20 cellular contexts compared by ENCODE assay signal in genomic region chr11:10744206-10744605, GRCh38. TPM values are rescaled to one million over a fixed set of nuclear protein-coding genes. Genes with fewer than 3 reads are reported as not detected.
DNase-seq lines count a peak whose midpoint lies in the region; ATAC-seq and TF ChIP-seq lines count a peak whose summit lies in the region.
"Had no signal": no experiment of that assay in that cellular context is flagged by ENCODE, and none has a peak within 500 bp of the region (broad histone marks: within the 10 kb centered on the region; RNA-seq: fewer than 3 reads in every experiment).

No MANE protein-coding gene starts in this region.

- DNase-seq in activated CD8-positive, alpha-beta memory T cell treated with anti-CD3 and anti-CD28 coated beads, Interleukin-2, amount 10 ng/mL, durations not matched to agents 7 days and 5 days: no peak
- no peak for DNase-seq in activated CD8-positive, alpha-beta memory T cell treated with anti-CD3 and anti-CD28 coated beads, Interleukin-2, amount 50 U/mL, for 48 hours
- no peak for DNase-seq in T-cell
- DNase-seq in effector memory CD4-positive, alpha-beta T cell: no peak
- DNase-seq in stimulated activated naive CD8-positive, alpha-beta T cell treated with anti-CD3 and anti-CD28 coated beads, Interleukin-15, amount 100 ng/mL, for 72 hours: no peak
- DNase-seq in WERI-Rb-1: no peak
- DNase-seq: activated CD4-positive, CD25-positive, alpha-beta regulatory T cell; endodermal cell; H9; kidney; lower lobe of right lung; NCI-H2171; NCI-H524; stimulated activated naive CD4-positive, alpha-beta T cell treated with Interleukin-2 at 50 U/mL for 16 hours; trophoblast cell had no signal

- H3K27ac Mint-ChIP-seq in activated CD8-positive, alpha-beta memory T cell treated with anti-CD3 and anti-CD28 coated beads, Interleukin-2, amount 10 ng/mL, durations not matched to agents 7 days and 5 days: peak overlapping the region; percentile 79
- H3K27ac Mint-ChIP-seq in T-cell: peak overlapping the region; percentile 79 to 85
- no peak overlapping the region for H3K27ac Mint-ChIP-seq in stimulated activated naive CD8-positive, alpha-beta T cell treated with anti-CD3 and anti-CD28 coated beads, Interleukin-15, amount 100 ng/mL, for 72 hours
- H3K27ac Mint-ChIP-seq: brain, endodermal cell, H9 had no signal

- no peaks in the 10 kb centered on the region for H3K9me3 ChIP-seq in effector memory CD4-positive, alpha-beta T cell (ENCODE audit: control insufficient read depth, low read length)
- no peaks in the 10 kb centered on the region for H3K9me3 ChIP-seq in WERI-Rb-1 (ENCODE audit: severe bottlenecking)
- H3K9me3 ChIP-seq: A549, lower lobe of right lung had no signal

- TF ChIP-seq CTCF in WERI-Rb-1 (IDR thresholded peaks at IDR 0.05; ENCODE audit: low read depth, low read length): no peak

- peaks cover 21% of the 10 kb centered on the region for H3K4me1 ChIP-seq in effector memory CD4-positive, alpha-beta T cell (ENCODE audit: control insufficient read depth, insufficient read depth, low read length, poor library complexity, severe bottlenecking)
- H3K4me1 ChIP-seq: A549, lower lobe of right lung had no signal

- no peaks in the 10 kb centered on the region for H3K36me3 Mint-ChIP-seq in activated CD8-positive, alpha-beta memory T cell treated with anti-CD3 and anti-CD28 coated beads, Interleukin-2, amount 10 ng/mL, durations not matched to agents 7 days and 5 days
- no peaks in the 10 kb centered on the region for H3K36me3 Mint-ChIP-seq in T-cell
- H3K36me3 Mint-ChIP-seq: brain had no signal

- CTCF ChIA-PET in activated CD8-positive, alpha-beta memory T cell treated with anti-CD3 and anti-CD28 coated beads, Interleukin-2, amount 10 ng/mL, durations not matched to agents 7 days and 5 days (lab: Charles Lee): no interaction called here
- CTCF ChIA-PET in T-cell (lab: Charles Lee): no interaction called here

- no peaks in the 10 kb centered on the region for H3K36me3 ChIP-seq in effector memory CD4-positive, alpha-beta T cell (ENCODE audit: control insufficient read depth, insufficient read depth, low read length)
- H3K36me3 ChIP-seq in WERI-Rb-1: no peaks in the 10 kb centered on the region
- H3K36me3 ChIP-seq: lower lobe of right lung had no signal

- H3K4me3 ChIP-seq in effector memory CD4-positive, alpha-beta T cell (ENCODE audit: insufficient read depth, low read depth, low read length, poor library complexity, severe bottlenecking): no peak overlapping the region
- H3K4me3 ChIP-seq in WERI-Rb-1 (ENCODE audit: low read depth, low read length): no peak overlapping the region
- H3K4me3 ChIP-seq: A549, lower lobe of right lung had no signal

- no peak for ATAC-seq in activated CD8-positive, alpha-beta memory T cell treated with anti-CD3 and anti-CD28 coated beads, Interleukin-2, amount 10 ng/mL, durations not matched to agents 7 days and 5 days
- ATAC-seq in T-cell (replicated peaks in 1 of 4) (no peak), HG02870 (IDR thresholded peaks at IDR 0.05; ENCODE audit: unreplicated experiment) (no peak), GM19452 (IDR thresholded peaks at IDR 0.05; ENCODE audit: unreplicated experiment) (no peak)
- no peak for ATAC-seq in stimulated activated naive CD8-positive, alpha-beta T cell treated with anti-CD3 and anti-CD28 coated beads, Interleukin-15, amount 100 ng/mL, for 72 hours
- ATAC-seq: A549, Panc1 had no signal

- H3K9me3 Mint-ChIP-seq in activated CD8-positive, alpha-beta memory T cell treated with anti-CD3 and anti-CD28 coated beads, Interleukin-2, amount 10 ng/mL, durations not matched to agents 7 days and 5 days (ENCODE audit: low read depth): no peaks in the 10 kb centered on the region
- no peaks in the 10 kb centered on the region for H3K9me3 Mint-ChIP-seq in T-cell
- H3K9me3 Mint-ChIP-seq in stimulated activated naive CD8-positive, alpha-beta T cell treated with anti-CD3 and anti-CD28 coated beads, Interleukin-15, amount 100 ng/mL, for 72 hours: no peaks in the 10 kb centered on the region
- H3K9me3 Mint-ChIP-seq: brain, endodermal cell, H9 had no signal

- no peaks in the 10 kb centered on the region for H3K27me3 ChIP-seq in effector memory CD4-positive, alpha-beta T cell (replicated peaks; ENCODE audit: control insufficient read depth, insufficient read depth, low read length, poor library complexity, severe bottlenecking)
- H3K27me3 ChIP-seq in WERI-Rb-1 (ENCODE audit: insufficient read depth, low read depth, severe bottlenecking): no peaks in the 10 kb centered on the region

- peaks cover 3% of the 10 kb centered on the region for H3K27me3 Mint-ChIP-seq in activated CD8-positive, alpha-beta memory T cell treated with anti-CD3 and anti-CD28 coated beads, Interleukin-2, amount 10 ng/mL, durations not matched to agents 7 days and 5 days
- H3K27me3 Mint-ChIP-seq in T-cell: no peaks in the 10 kb centered on the region
- H3K27me3 Mint-ChIP-seq in stimulated activated naive CD8-positive, alpha-beta T cell treated with anti-CD3 and anti-CD28 coated beads, Interleukin-15, amount 100 ng/mL, for 72 hours: no peaks in the 10 kb centered on the region

- H3K27ac ChIP-seq in effector memory CD4-positive, alpha-beta T cell (ENCODE audit: insufficient read depth, low read length, poor library complexity, severe bottlenecking): peak overlapping the region; percentile 40
- no peak overlapping the region for H3K27ac ChIP-seq in WERI-Rb-1
- H3K27ac ChIP-seq: A549, lower lobe of right lung had no signal

- H3K4me3 Mint-ChIP-seq in activated CD8-positive, alpha-beta memory T cell treated with anti-CD3 and anti-CD28 coated beads, Interleukin-2, amount 10 ng/mL, durations not matched to agents 7 days and 5 days: no peak overlapping the region
- H3K4me3 Mint-ChIP-seq in T-cell: peak overlapping the region in 2 of 3 donors; percentile 55 to 62
- H3K4me3 Mint-ChIP-seq in stimulated activated naive CD8-positive, alpha-beta T cell treated with anti-CD3 and anti-CD28 coated beads, Interleukin-15, amount 100 ng/mL, for 72 hours: peak overlapping the region; percentile 63 to 71
- H3K4me3 Mint-ChIP-seq: brain, endodermal cell, H9 had no signal

- POLR2A ChIA-PET in T-cell (lab: Charles Lee): no interaction called here

- H3K4me1 Mint-ChIP-seq in activated CD8-positive, alpha-beta memory T cell treated with anti-CD3 and anti-CD28 coated beads, Interleukin-2, amount 10 ng/mL, durations not matched to agents 7 days and 5 days: peaks cover 44% of the 10 kb centered on the region
- peaks cover 25 to 45% (median 37%) of the 10 kb centered on the region in 3 donors for H3K4me1 Mint-ChIP-seq in T-cell
- H3K4me1 Mint-ChIP-seq in stimulated activated naive CD8-positive, alpha-beta T cell treated with anti-CD3 and anti-CD28 coated beads, Interleukin-15, amount 100 ng/mL, for 72 hours: peaks cover 33% of the 10 kb centered on the region
- H3K4me1 Mint-ChIP-seq: brain, endodermal cell, H9 had no signal

RNA-seq across cellular contexts. Expression of gene CTR9, which starts 6.8 kb away (rescaled TPM):
- total RNA-seq in activated CD8-positive, alpha-beta memory T cell treated with anti-CD3 and anti-CD28 coated beads, Interleukin-2, amount 10 ng/mL, durations not matched to agents 7 days and 5 days: 10 to 100 TPM; 33.9 to 44.6 TPM
- total RNA-seq in T-cell: 10 to 100 TPM; 26.4 to 45.6 (median 42.2) TPM

RNA-seq across cellular contexts. Expression of gene IRAG1, which starts 50.7 kb away (rescaled TPM):
- not detected for total RNA-seq in activated CD8-positive, alpha-beta memory T cell treated with anti-CD3 and anti-CD28 coated beads, Interleukin-2, amount 10 ng/mL, durations not matched to agents 7 days and 5 days
- under 1 TPM in 2 of 5 donors, not detected in 3; 0.06 to 0.20 TPM for total RNA-seq in T-cell

Comparison
In these comparisons a context has a peak if more than half of its experiments do, and no peak if none do; other contexts are left out.
1. H3K27ac Mint-ChIP-seq: peak in activated CD8-positive, alpha-beta memory T cell treated with anti-CD3 and anti-CD28 coated beads, Interleukin-2, amount 10 ng/mL, durations not matched to agents 7 days and 5 days (single experiment) and T-cell (2 of 2); none in stimulated activated naive CD8-positive, alpha-beta T cell treated with anti-CD3 and anti-CD28 coated beads, Interleukin-15, amount 100 ng/mL, for 72 hours (0 of 2).